In the genomic region with DNA sequence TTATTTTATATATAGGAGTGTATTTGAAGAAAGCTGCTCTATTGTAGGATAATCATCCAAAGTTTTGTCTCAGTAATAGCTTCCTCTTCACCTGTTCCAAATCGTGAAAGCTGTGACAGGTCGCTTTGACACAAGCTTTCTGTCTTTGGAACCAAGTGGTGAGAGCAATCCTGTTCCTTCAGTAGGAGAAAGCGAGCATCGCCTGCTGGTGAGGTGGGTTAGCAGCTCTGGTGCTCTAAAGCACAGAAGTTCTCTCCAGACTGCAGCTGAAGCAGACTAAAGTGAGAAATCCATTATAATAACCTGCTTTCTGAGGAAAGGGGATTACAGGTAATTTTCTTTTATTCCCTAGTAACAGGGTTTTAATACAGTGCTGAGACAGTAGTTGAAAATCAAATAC, we compare ENCODE assay signal across 18 cellular contexts.
DNase-seq lines count a peak whose midpoint lies in the region; ATAC-seq and TF ChIP-seq lines count a peak whose summit lies in the region.
"Had no signal": no experiment of that assay in that cellular context is flagged by ENCODE, and none has a peak within 500 bp of the region (broad histone marks: within the 10 kb centered on the region; RNA-seq: fewer than 3 reads in every experiment).

No MANE protein-coding gene starts in this region.

- BruUV-seq in HCT116 (replicated peaks; lab: Mats Ljungman, UMichigan), result no TSS peak

- H3K36me3 ChIP-seq in HCT116 (ENCODE audit: control insufficient read depth in 1 of 2, insufficient read depth in 2 of 2, low read length in 2 of 2) (no peaks in the 10 kb centered on the region), neural progenitor cell (no peaks in the 10 kb centered on the region), HAP-1 (replicated peaks) (no peaks in the 10 kb centered on the region)
- H3K36me3 ChIP-seq: esophagus squamous epithelium, heart right ventricle, left ventricle myocardium inferior had no signal

- no peak overlapping the region for H3K9ac ChIP-seq in HCT116 (ENCODE audit: low read length)
- no peak overlapping the region for H3K9ac ChIP-seq in neural progenitor cell

- H3K27me3 Mint-ChIP-seq in neural progenitor cell (ENCODE audit: insufficient read depth, low read depth), result no peaks in the 10 kb centered on the region

- H3K9me3 Mint-ChIP-seq in neural progenitor cell, result no peaks in the 10 kb centered on the region

- no peak overlapping the region for H2AFZ ChIP-seq in HCT116 (ENCODE audit: low read depth, low read length, poor library complexity, severe bottlenecking)
- H2AFZ ChIP-seq in neural progenitor cell (replicated peaks), result peak overlapping the region; percentile 36

- RAD21 ChIA-PET in HCT116 (lab: Charles Lee; ENCODE audit: low non-redundant PET in 1 of 2, low total read pairs in 2 of 2, uncharacterized antibody in 2 of 2, unreplicated experiment in 2 of 2), result no interaction called here

- POLR2A ChIA-PET in HCT116 (lab: Charles Lee), result no interaction called here

- no peak for TF ChIP-seq POLR2A in HCT116 (IDR thresholded peaks at IDR 0.05; ENCODE audit: borderline replicate concordance, extremely low read depth, insufficient read depth, insufficient read length)

- no peak overlapping the region for H3K4me3 ChIP-seq in HCT116 (replicated peaks in 1 of 2; ENCODE audit: low read depth in 1 of 2, low read length in 2 of 2)
- no peak overlapping the region for H3K4me3 ChIP-seq in neural progenitor cell
- no peak overlapping the region for H3K4me3 ChIP-seq in HAP-1
- H3K4me3 ChIP-seq: esophagus squamous epithelium, heart right ventricle, left ventricle myocardium inferior had no signal

- CTCF ChIA-PET in HCT116 (lab: Charles Lee), result no interaction called here

- H3K4me3 Mint-ChIP-seq in neural progenitor cell, result no peak overlapping the region

- intact Hi-C loops in HCT116 (cut with micrococcal nuclease), result no loop called here
- intact Hi-C loops in head of caudate nucleus (cut with DNase I), result no loop called here

- TF ChIP-seq CTCF in HCT116 (IDR thresholded peaks at IDR 0.05 in 2 of 3, conservative IDR thresholded peaks at IDR 0.05 in 1 of 3; ENCODE audit: borderline replicate concordance in 1 of 3, insufficient read depth in 1 of 3, low read depth in 2 of 3, low read length in 2 of 3), result peak in 2 of 3 experiments; percentile 22 to 24; a peak in 2 of 6 replicates
- TF ChIP-seq CTCF in neural progenitor cell (IDR thresholded peaks at IDR 0.05), result peak; percentile 54

- H3K36me3 Mint-ChIP-seq in neural progenitor cell, result no peaks in the 10 kb centered on the region

- H3K27ac ChIP-seq in HCT116 (ENCODE audit: low read depth, low read length) (no peak overlapping the region), neural progenitor cell (no peak overlapping the region)
- H3K27ac ChIP-seq: esophagus squamous epithelium, heart right ventricle, left ventricle myocardium inferior had no signal

- no peaks in the 10 kb centered on the region for H4K20me1 ChIP-seq in HCT116 (ENCODE audit: insufficient read depth)
- no peaks in the 10 kb centered on the region for H4K20me1 ChIP-seq in neural progenitor cell (ENCODE audit: low read depth)

- H3K4me1 Mint-ChIP-seq in neural progenitor cell, result peaks cover 5% of the 10 kb centered on the region

- no peak overlapping the region for H3K4me2 ChIP-seq in HCT116 (ENCODE audit: low read length)
- no peak overlapping the region for H3K4me2 ChIP-seq in neural progenitor cell

- H3K9me2 ChIP-seq in HCT116 (ENCODE audit: insufficient read depth), result no peaks in the 10 kb centered on the region

- H3K79me2 ChIP-seq in HCT116 (ENCODE audit: insufficient read depth, low read length), result no peaks in the 10 kb centered on the region
- H3K79me2 ChIP-seq in neural progenitor cell (ENCODE audit: low read depth), result no peaks in the 10 kb centered on the region

- ATAC-seq in HCT116, result no peak
- ATAC-seq: heart right ventricle had no signal

- no peaks in the 10 kb centered on the region for H3K4me1 ChIP-seq in HCT116 (ENCODE audit: control insufficient read depth in 1 of 2, insufficient read depth in 2 of 2, low read length in 2 of 2)
- H3K4me1 ChIP-seq in neural progenitor cell, result peaks cover 18% of the 10 kb centered on the region
- H3K4me1 ChIP-seq in HAP-1, result no peaks in the 10 kb centered on the region
- H3K4me1 ChIP-seq: esophagus squamous epithelium, heart right ventricle, left ventricle myocardium inferior had no signal

- H3F3A ChIP-seq in neural progenitor cell (ENCODE audit: low read depth), result no peaks in the 10 kb centered on the region

- TF ChIP-seq RAD21 in HCT116 (IDR thresholded peaks at IDR 0.05; ENCODE audit: low read depth), result peak; percentile 34

- H3K27ac Mint-ChIP-seq in neural progenitor cell, result no peak overlapping the region

- in situ Hi-C loops in HAP-1 (cut with MboI; ENCODE audit: low sequenced_read_pairs), result no loop called here

- no peaks in the 10 kb centered on the region; a peak in 1 of 4 replicates for H3K9me3 ChIP-seq in HCT116 (ENCODE audit: control insufficient read depth in 1 of 2, insufficient read depth in 1 of 2, low read depth in 1 of 2, low read length in 2 of 2)
- no peaks in the 10 kb centered on the region for H3K9me3 ChIP-seq in neural progenitor cell (ENCODE audit: low read depth)
- H3K9me3 ChIP-seq in HAP-1, result no peaks in the 10 kb centered on the region
- H3K9me3 ChIP-seq: esophagus squamous epithelium, heart right ventricle, left ventricle myocardium inferior had no signal

- DNase-seq in HCT116 (ENCODE audit: low read depth, low spot score) (no peak), OCI-M1 (lab: John Stamatoyannopoulos, UW) (peak; percentile 9), head of caudate nucleus (peak in 39 of 42 donors; percentile 8 to 84 (median 41)), neural progenitor cell (ENCODE audit: low spot score) (peak; percentile 73), HAP-1 (ENCODE audit: low spot score in 2 of 2) (no peak), SIG-M5 treated with dmso at 0.1 percent for 504 hours (lab: John Stamatoyannopoulos, UW; ENCODE audit: unreplicated experiment) (no peak)
- no peak for DNase-seq in activated T-cell treated with anti-CD3 and anti-CD28 coated beads, Interleukin-2, amount 50 U/mL, for 1 hour
- DNase-seq: activated CD4-positive, alpha-beta T cell treated with anti-CD3 and anti-CD28 coated beads for 4 hours; activated CD8-positive, alpha-beta memory T cell treated with anti-CD3 and anti-CD28 coated beads, Interleukin-2, amount 50 U/mL, for 48 hours; activated naive CD4-positive, alpha-beta T cell treated with Interleukin-2 at 50 U/mL for 16 hours; AML-193; cortex of kidney; esophagus squamous epithelium; heart right ventricle; Kasumi-1; left ventricle myocardium inferior; NCI-H526; SHP77 had no signal

- H3K27me3 ChIP-seq in HCT116 (ENCODE audit: insufficient read depth, low read length) (no peaks in the 10 kb centered on the region), neural progenitor cell (no peaks in the 10 kb centered on the region), HAP-1 (ENCODE audit: low read depth) (0 out of 2 replicates have a peak, but pooled peaks cover 3% of the 10 kb centered on the region)
- H3K27me3 ChIP-seq: esophagus squamous epithelium, heart right ventricle had no signal

TF ChIP-seq in HCT116, 20 proteins besides CTCF, POLR2A, EP300 and RAD21 (continues in another document):
- no peak for TF ChIP-seq POLR2AphosphoS5 (IDR thresholded peaks at IDR 0.05; ENCODE audit: low read depth, low read length)
- no peak for TF ChIP-seq SRF (IDR thresholded peaks at IDR 0.05; ENCODE audit: low read depth)
- TF ChIP-seq SP1 (IDR thresholded peaks at IDR 0.05; ENCODE audit: low read depth), result no peak
- no peak for TF ChIP-seq ZFX (IDR thresholded peaks at IDR 0.05)
- TF ChIP-seq CBX3 (IDR thresholded peaks at IDR 0.05; ENCODE audit: low read depth), result no peak
- no peak for TF ChIP-seq JUND (IDR thresholded peaks at IDR 0.05)
- no peak for TF ChIP-seq SIN3A (IDR thresholded peaks at IDR 0.05; ENCODE audit: low read depth)
- TF ChIP-seq ELF1 (IDR thresholded peaks at IDR 0.05; ENCODE audit: borderline replicate concordance, low read depth), result no peak
- no peak for TF ChIP-seq TCF7L2 (IDR thresholded peaks at IDR 0.05; ENCODE audit: borderline replicate concordance, extremely low read depth, insufficient read depth, insufficient read length)
- TF ChIP-seq YY1 (IDR thresholded peaks at IDR 0.05; ENCODE audit: extremely low read depth, insufficient replicate concordance, low read depth, low read length), result no peak
- no peak for TF ChIP-seq EZH2 (IDR thresholded peaks at IDR 0.05)
- TF ChIP-seq, protein P1, sequence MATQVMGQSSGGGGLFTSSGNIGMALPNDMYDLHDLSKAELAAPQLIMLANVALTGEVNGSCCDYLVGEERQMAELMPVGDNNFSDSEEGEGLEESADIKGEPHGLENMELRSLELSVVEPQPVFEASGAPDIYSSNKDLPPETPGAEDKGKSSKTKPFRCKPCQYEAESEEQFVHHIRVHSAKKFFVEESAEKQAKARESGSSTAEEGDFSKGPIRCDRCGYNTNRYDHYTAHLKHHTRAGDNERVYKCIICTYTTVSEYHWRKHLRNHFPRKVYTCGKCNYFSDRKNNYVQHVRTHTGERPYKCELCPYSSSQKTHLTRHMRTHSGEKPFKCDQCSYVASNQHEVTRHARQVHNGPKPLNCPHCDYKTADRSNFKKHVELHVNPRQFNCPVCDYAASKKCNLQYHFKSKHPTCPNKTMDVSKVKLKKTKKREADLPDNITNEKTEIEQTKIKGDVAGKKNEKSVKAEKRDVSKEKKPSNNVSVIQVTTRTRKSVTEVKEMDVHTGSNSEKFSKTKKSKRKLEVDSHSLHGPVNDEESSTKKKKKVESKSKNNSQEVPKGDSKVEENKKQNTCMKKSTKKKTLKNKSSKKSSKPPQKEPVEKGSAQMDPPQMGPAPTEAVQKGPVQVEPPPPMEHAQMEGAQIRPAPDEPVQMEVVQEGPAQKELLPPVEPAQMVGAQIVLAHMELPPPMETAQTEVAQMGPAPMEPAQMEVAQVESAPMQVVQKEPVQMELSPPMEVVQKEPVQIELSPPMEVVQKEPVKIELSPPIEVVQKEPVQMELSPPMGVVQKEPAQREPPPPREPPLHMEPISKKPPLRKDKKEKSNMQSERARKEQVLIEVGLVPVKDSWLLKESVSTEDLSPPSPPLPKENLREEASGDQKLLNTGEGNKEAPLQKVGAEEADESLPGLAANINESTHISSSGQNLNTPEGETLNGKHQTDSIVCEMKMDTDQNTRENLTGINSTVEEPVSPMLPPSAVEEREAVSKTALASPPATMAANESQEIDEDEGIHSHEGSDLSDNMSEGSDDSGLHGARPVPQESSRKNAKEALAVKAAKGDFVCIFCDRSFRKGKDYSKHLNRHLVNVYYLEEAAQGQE (IDR thresholded peaks at IDR 0.05; ENCODE audit: low read depth), result no peak
- TF ChIP-seq ATF3 (IDR thresholded peaks at IDR 0.05), result no peak

Comparison
In these comparisons a context has a peak if more than half of its experiments do, and no peak if none do; other contexts are left out.
1. DNase-seq: peak in OCI-M1 (single experiment), head of caudate nucleus (39 of 42) and neural progenitor cell (single experiment); none in HCT116 (single experiment), HAP-1 (0 of 2), activated T-cell treated with anti-CD3 and anti-CD28 coated beads, Interleukin-2, amount 50 U/mL, for 1 hour (single experiment) and SIG-M5 treated with dmso at 0.1 percent for 504 hours (single experiment).